2 cellular contexts compared by ENCODE assay signal in genomic region chr5:178965465-178966055, GRCh38.
TF ChIP-seq lines count a peak whose summit lies in the region.

No MANE protein-coding gene starts in this region.

TF ChIP-seq in IMR-90, 13 proteins besides CTCF, POLR2A, EP300 and RAD21:
- TF ChIP-seq RFX5 (IDR thresholded peaks at IDR 0.05; ENCODE audit: low read depth, low read length) (no peak), MAFK (IDR thresholded peaks at IDR 0.05; ENCODE audit: low read depth, low read length) (no peak), NFE2L2 (IDR thresholded peaks at IDR 0.05; ENCODE audit: low read depth, low read length) (no peak), MXI1 (IDR thresholded peaks at IDR 0.05; ENCODE audit: borderline replicate concordance, low read depth, low read length) (no peak), SMC3 (IDR thresholded peaks at IDR 0.05; ENCODE audit: low read depth, low read length) (no peak), ELK1 (IDR thresholded peaks at IDR 0.05; ENCODE audit: borderline replicate concordance, low read depth, low read length) (no peak), USF2 (IDR thresholded peaks at IDR 0.05; ENCODE audit: low read depth, low read length) (no peak), RCOR1 (IDR thresholded peaks at IDR 0.05; ENCODE audit: insufficient replicate concordance, low read length) (no peak), CEBPB (IDR thresholded peaks at IDR 0.05; ENCODE audit: low read depth, low read length) (no peak), BHLHE40 (IDR thresholded peaks at IDR 0.05; ENCODE audit: low read depth, low read length) (no peak), MAZ (IDR thresholded peaks at IDR 0.05; ENCODE audit: borderline replicate concordance, low read depth, low read length) (no peak), CHD1 (IDR thresholded peaks at IDR 0.05; ENCODE audit: low read depth, low read length) (no peak)

TF ChIP-seq in liver, 16 proteins besides CTCF, POLR2A, EP300 and RAD21:
- TF ChIP-seq TAF1 (conservative IDR thresholded peaks at IDR 0.05) (no peak), ATF3 (IDR thresholded peaks at IDR 0.05) (no peak), NR2F2 (IDR thresholded peaks at IDR 0.05) (no peak), FOXA2 (IDR thresholded peaks at IDR 0.05) (no peak), FOXA1 (IDR thresholded peaks at IDR 0.05) (no peak), ZBTB33 (IDR thresholded peaks at IDR 0.05) (no peak), YY1 (IDR thresholded peaks at IDR 0.05) (no peak)
TF ChIP-seq in liver: peak in this region for 0.
